ENCODE assay signal across 25 cellular contexts in genomic region chr7:41822259-41822658, GRCh38.
A peak's percentile ranks its signal among the peaks of the same experiment; 100 is the strongest.
DNase-seq lines count a peak whose midpoint lies in the region; ATAC-seq and TF ChIP-seq lines count a peak whose summit lies in the region.
"Had no signal": no experiment of that assay in that cellular context is flagged by ENCODE, and none has a peak within 500 bp of the region (broad histone marks: within the 10 kb centered on the region; RNA-seq: fewer than 3 reads in every experiment).

No MANE protein-coding gene starts in this region.

- no peak for TF ChIP-seq EP300 in SK-N-SH (IDR thresholded peaks at IDR 0.05; ENCODE audit: borderline replicate concordance in 1 of 2, low read depth in 1 of 2, low read length in 1 of 2)

- H3K27me3 ChIP-seq in SK-N-SH (ENCODE audit: insufficient read depth) (no peaks in the 10 kb centered on the region), Loucy (ENCODE audit: insufficient read depth, low read length, poor library complexity, severe bottlenecking) (no peaks in the 10 kb centered on the region), thoracic aorta (replicated peaks; ENCODE audit: insufficient read depth) (no peaks in the 10 kb centered on the region)

- TF ChIP-seq RAD21 in SK-N-SH (IDR thresholded peaks at IDR 0.05; ENCODE audit: low read length): no peak

- no peaks in the 10 kb centered on the region for H3K36me3 Mint-ChIP-seq in effector memory CD8-positive, alpha-beta T cell (ENCODE audit: insufficient read depth)
- H3K36me3 Mint-ChIP-seq: CD8-positive, alpha-beta T cell had no signal

- H3K4me2 ChIP-seq in SK-N-SH (no peak overlapping the region), Loucy (ENCODE audit: low read depth, low read length, poor library complexity, severe bottlenecking) (no peak overlapping the region)
- H3K4me2 ChIP-seq: KMS-11 had no signal

- peaks cover 16% of the 10 kb centered on the region; the same call in 1 of the 2 replicates for H3K9me3 ChIP-seq in SK-N-SH
- peaks cover 5% of the 10 kb centered on the region; the same call in 1 of the 2 replicates for H3K9me3 ChIP-seq in Loucy (ENCODE audit: insufficient read depth, low read depth, low read length)
- H3K9me3 ChIP-seq in thoracic aorta: peaks cover 8% of the 10 kb centered on the region

- TF ChIP-seq CTCF in SK-N-SH (IDR thresholded peaks at IDR 0.05): no peak
- TF ChIP-seq CTCF in Loucy (conservative IDR thresholded peaks at IDR 0.05; ENCODE audit: low read length): no peak
- TF ChIP-seq CTCF in thoracic aorta (IDR thresholded peaks at IDR 0.05): no peak

- no peak overlapping the region for H3K27ac Mint-ChIP-seq in effector memory CD8-positive, alpha-beta T cell
- H3K27ac Mint-ChIP-seq: CD8-positive, alpha-beta T cell; H9; HFFc6 had no signal

- ATAC-seq in SK-N-SH treated with all-trans-retinoic acid at 6 μM for 48 hours (no peak; the same call in 2 of the 3 replicates), thoracic aorta (ENCODE audit: insufficient number of reproducible peaks, low FRiP score, low read depth) (peak; percentile 54)
- no peak for ATAC-seq in effector memory CD8-positive, alpha-beta T cell (replicated peaks)
- ATAC-seq: CD8-positive, alpha-beta T cell had no signal

- WGBS in SK-N-SH (ENCODE audit: low lambda C conversion rate): 4% methylated on average over 1 of the region's 1 CpG

- H3K4me3 Mint-ChIP-seq in effector memory CD8-positive, alpha-beta T cell: no peak overlapping the region
- H3K4me3 Mint-ChIP-seq: CD8-positive, alpha-beta T cell; H9; HFFc6 had no signal

- POLR2A ChIA-PET in SK-N-SH (lab: Yijun Ruan, JAX): no interaction called here

- H3K27ac ChIP-seq in SK-N-SH (ENCODE audit: low read depth in 2 of 2, low read length in 1 of 2): no peak overlapping the region
- peak overlapping the region; percentile 66 to 77 for H3K27ac ChIP-seq in thoracic aorta
- H3K27ac ChIP-seq: GM23248, HL-60, KMS-11 had no signal

- CTCF ChIA-PET in SK-N-SH (lab: Yijun Ruan, JAX): no interaction called here

- H3K9ac ChIP-seq in SK-N-SH (no peak overlapping the region), Loucy (ENCODE audit: low read depth, low read length, poor library complexity, severe bottlenecking) (no peak overlapping the region)
- H3K9ac ChIP-seq: GM23248, KMS-11 had no signal

- peaks cover 0 to 9% of the 10 kb centered on the region in 2 donors for H3K27me3 Mint-ChIP-seq in effector memory CD8-positive, alpha-beta T cell

- DNase-seq in SK-N-SH (no peak), fibroblast of peridontal ligament (ENCODE audit: extremely low read depth) (peak; percentile 27), thoracic aorta (ENCODE audit: low spot score) (no peak), HuH-7.5 (ENCODE audit: low spot score) (no peak), SHP77 (lab: John Stamatoyannopoulos, UW) (no peak)
- no peak for DNase-seq in effector memory CD8-positive, alpha-beta T cell
- DNase-seq: 8988T; AML-193; C1 segment of cervical spinal cord; CD8-positive, alpha-beta T cell; DND-41; GM23248; H9; HFFc6; NCI-H1694 treated with DMSO at 0.1 percent for 48 hours; NCI-H2081 treated with DMSO at 0.1 percent for 48 hours; NCI-H2171 treated with DMSO at 0.1 percent for 48 hours; NCI-H446; NCI-H526; OCI-M1; SHP77 treated with DMSO at 0.1 percent for 48 hours had no signal

- H3K9me3 Mint-ChIP-seq in effector memory CD8-positive, alpha-beta T cell: no peaks in the 10 kb centered on the region
- H3K9me3 Mint-ChIP-seq: CD8-positive, alpha-beta T cell had no signal

- H2AFZ ChIP-seq in SK-N-SH (ENCODE audit: low read depth): peak overlapping the region; percentile 14; the same call in 1 of the 2 replicates
- peak overlapping the region; percentile 39; the same call in 1 of the 2 replicates for H2AFZ ChIP-seq in Loucy (ENCODE audit: low read length)
- H2AFZ ChIP-seq: GM23248 had no signal

- no peaks in the 10 kb centered on the region for H3K9me2 ChIP-seq in SK-N-SH
- no peaks in the 10 kb centered on the region for H3K9me2 ChIP-seq in Loucy (replicated peaks; ENCODE audit: low read depth, low read length)

- no peaks in the 10 kb centered on the region for H3K79me2 ChIP-seq in SK-N-SH (ENCODE audit: insufficient read depth)
- H3K79me2 ChIP-seq in Loucy (ENCODE audit: insufficient read depth, low read length): no peaks in the 10 kb centered on the region

- H3K4me3 ChIP-seq in SK-N-SH (ENCODE audit: low read depth in 2 of 2, low read length in 1 of 2) (no peak overlapping the region), Loucy (ENCODE audit: low read length, poor library complexity, severe bottlenecking) (no peak overlapping the region), thoracic aorta (no peak overlapping the region)
- H3K4me3 ChIP-seq: GM23248 had no signal

- no peaks in the 10 kb centered on the region for H4K20me1 ChIP-seq in SK-N-SH (ENCODE audit: insufficient read depth)
- no peaks in the 10 kb centered on the region for H4K20me1 ChIP-seq in Loucy (ENCODE audit: insufficient read depth, low read length, poor library complexity, severe bottlenecking)

- peaks cover 9% of the 10 kb centered on the region for H3F3A ChIP-seq in SK-N-SH (replicated peaks; ENCODE audit: insufficient read depth)
- H3F3A ChIP-seq in Loucy (ENCODE audit: low read depth): no peaks in the 10 kb centered on the region

- H3K36me3 ChIP-seq in SK-N-SH (replicated peaks in 1 of 2; ENCODE audit: control insufficient read depth in 1 of 2, insufficient read depth in 2 of 2, low read length in 1 of 2) (peaks cover 0 to 3% of the 10 kb centered on the region in 2 experiments), Loucy (ENCODE audit: insufficient read depth, low read length) (no peaks in the 10 kb centered on the region), thoracic aorta (no peaks in the 10 kb centered on the region)

- no peaks in the 10 kb centered on the region for H3K4me1 Mint-ChIP-seq in effector memory CD8-positive, alpha-beta T cell (ENCODE audit: low read depth in 2 of 2)

- peaks cover 0 to 38% of the 10 kb centered on the region in 2 experiments; a peak in 2 of 4 replicates for H3K4me1 ChIP-seq in SK-N-SH (ENCODE audit: control insufficient read depth in 1 of 2, insufficient read depth in 2 of 2, low read depth in 1 of 2, low read length in 1 of 2)
- H3K4me1 ChIP-seq in Loucy (ENCODE audit: insufficient read depth, low read length, poor library complexity, severe bottlenecking): peaks cover 13% of the 10 kb centered on the region
- H3K4me1 ChIP-seq in thoracic aorta (ENCODE audit: control insufficient read depth in 1 of 2, low read depth in 2 of 2): peaks cover 21 to 56% of the 10 kb centered on the region in 2 donors

TF ChIP-seq in SK-N-SH, 30 proteins besides CTCF, POLR2A, EP300 and RAD21:
- TF ChIP-seq POLR2AphosphoS5 (IDR thresholded peaks at IDR 0.05; ENCODE audit: low read depth, low read length): no peak

TF ChIP-seq in SK-N-SH treated with all-trans-retinoic acid at 6 μM for 48 hours, 23 proteins besides CTCF, POLR2A, EP300 and RAD21 (continues in another document):
- TF ChIP-seq ZC3H10 (CRISPR knock-in tag; IDR thresholded peaks at IDR 0.05): no peak
- TF ChIP-seq ZFP30 (CRISPR knock-in tag; IDR thresholded peaks at IDR 0.05): no peak
- no peak for TF ChIP-seq ISL1 (CRISPR knock-in tag; IDR thresholded peaks at IDR 0.05)
- TF ChIP-seq ZNF8 (CRISPR knock-in tag; IDR thresholded peaks at IDR 0.05): no peak
- no peak for TF ChIP-seq ZFP3 (CRISPR knock-in tag; IDR thresholded peaks at IDR 0.05)
- no peak for TF ChIP-seq POU6F1 (CRISPR knock-in tag; IDR thresholded peaks at IDR 0.05; ENCODE audit: borderline replicate concordance, low read depth)
- no peak for TF ChIP-seq CSDC2 (CRISPR knock-in tag; IDR thresholded peaks at IDR 0.05)
- TF ChIP-seq CSRNP3 (CRISPR knock-in tag; IDR thresholded peaks at IDR 0.05): no peak

Comparison
In these comparisons a context has a peak if more than half of its experiments do, and no peak if none do; other contexts are left out.
1. H3K27ac ChIP-seq: peak in thoracic aorta (2 of 2); none in SK-N-SH (0 of 2).